10 cellular contexts compared by ENCODE assay signal in genomic region chr14:106491851-106492250, GRCh38.
DNase-seq lines count a peak whose midpoint lies in the region; ATAC-seq and TF ChIP-seq lines count a peak whose summit lies in the region.
"Had no signal": no experiment of that assay in that cellular context is flagged by ENCODE, and none has a peak within 500 bp of the region (broad histone marks: within the 10 kb centered on the region; RNA-seq: fewer than 3 reads in every experiment).

No MANE protein-coding gene starts in this region.

- no peaks in the 10 kb centered on the region for H3K36me3 Mint-ChIP-seq in activated CD4-positive, alpha-beta T cell treated with anti-CD3 and anti-CD28 coated beads, Interleukin-2, amount 10 ng/mL, durations not matched to agents 7 days and 5 days (ENCODE audit: low read depth)
- H3K36me3 Mint-ChIP-seq in H9 (ENCODE audit: insufficient read depth in 1 of 3, low read depth in 3 of 3) = peaks cover 0 to 18% (median 16%) of the 10 kb centered on the region in 3 experiments; a peak in 6 of 7 replicates
- H3K36me3 Mint-ChIP-seq: CD4-positive, CD25-positive, alpha-beta regulatory T cell had no signal

- POLR2A ChIA-PET in activated CD4-positive, alpha-beta T cell treated with anti-CD3 and anti-CD28 coated beads, Interleukin-2, amount 10 ng/mL, durations not matched to agents 7 days and 5 days (lab: Charles Lee) = no interaction called here

- no peak overlapping the region for H3K4me3 ChIP-seq in mucosa of descending colon
- no peak overlapping the region for H3K4me3 ChIP-seq in effector memory CD4-positive, alpha-beta T cell (ENCODE audit: insufficient read depth, low read depth, low read length, poor library complexity, severe bottlenecking)

- H3K27me3 ChIP-seq in H9 (ENCODE audit: insufficient read depth, low read length) = no peaks in the 10 kb centered on the region
- no peaks in the 10 kb centered on the region for H3K27me3 ChIP-seq in effector memory CD4-positive, alpha-beta T cell (replicated peaks; ENCODE audit: control insufficient read depth, insufficient read depth, low read length, poor library complexity, severe bottlenecking)

- H3K9ac ChIP-seq in H9 (ENCODE audit: extremely low read depth, insufficient read length, low read length) = no peak overlapping the region

- H2BK12ac ChIP-seq in H9 (ENCODE audit: insufficient read length, low read depth, low read length) = no peak overlapping the region

- H3K36me3 ChIP-seq in mucosa of descending colon (ENCODE audit: low read depth) = no peaks in the 10 kb centered on the region
- no peaks in the 10 kb centered on the region for H3K36me3 ChIP-seq in effector memory CD4-positive, alpha-beta T cell (ENCODE audit: control insufficient read depth, insufficient read depth, low read length)

- no peak overlapping the region for H3K23ac ChIP-seq in H9 (ENCODE audit: insufficient read length, low read depth, low read length)

- H3K4me1 ChIP-seq in H9 (ENCODE audit: insufficient read depth, low read length) (no peaks in the 10 kb centered on the region), mucosa of descending colon (ENCODE audit: low read depth) (no peaks in the 10 kb centered on the region)
- no peaks in the 10 kb centered on the region for H3K4me1 ChIP-seq in effector memory CD4-positive, alpha-beta T cell (ENCODE audit: control insufficient read depth, insufficient read depth, low read length, poor library complexity, severe bottlenecking)

- H3K27ac Mint-ChIP-seq in activated CD4-positive, alpha-beta T cell treated with anti-CD3 and anti-CD28 coated beads, Interleukin-2, amount 10 ng/mL, durations not matched to agents 7 days and 5 days = no peak overlapping the region
- H3K27ac Mint-ChIP-seq in H9 = no peak overlapping the region

- no peak overlapping the region for H4K91ac ChIP-seq in H9 (ENCODE audit: insufficient read length, low read depth, low read length)

- no peaks in the 10 kb centered on the region for H3K79me1 ChIP-seq in H9 (ENCODE audit: insufficient read depth, low read depth, low read length, poor library complexity, severe bottlenecking)

- no peak overlapping the region for H2BK5ac ChIP-seq in H9 (ENCODE audit: insufficient read length, low read length)

- H4K8ac ChIP-seq in H9 (replicated peaks; ENCODE audit: insufficient read length, low read depth, low read length) = no peak overlapping the region

- H3K4me3 Mint-ChIP-seq in activated CD4-positive, alpha-beta T cell treated with anti-CD3 and anti-CD28 coated beads, Interleukin-2, amount 10 ng/mL, durations not matched to agents 7 days and 5 days = no peak overlapping the region
- H3K4me3 Mint-ChIP-seq in H9 = no peak overlapping the region
- H3K4me3 Mint-ChIP-seq: CD4-positive, CD25-positive, alpha-beta regulatory T cell had no signal

- no peak overlapping the region for H3K14ac ChIP-seq in H9 (ENCODE audit: insufficient read depth, low read length)

- no CpG with 5 or more reads among the region's 9 CpGs for WGBS in H9 (ENCODE audit: extremely low coverage, insufficient read length, low lambda C conversion rate)

- CTCF ChIA-PET in activated CD4-positive, alpha-beta T cell treated with anti-CD3 and anti-CD28 coated beads, Interleukin-2, amount 10 ng/mL, durations not matched to agents 7 days and 5 days (lab: Charles Lee) = interaction anchor here (0.8 to 3.6 kb wide), 7 partner anchors 11 to 74 kb away, joined by 3 to 30 read pairs (median 3); no protein-coding TSS in a partner anchor

- H2AK5ac ChIP-seq in H9 (ENCODE audit: insufficient read length, low read length) = no peak overlapping the region

- no peaks in the 10 kb centered on the region for H3K9me3 Mint-ChIP-seq in activated CD4-positive, alpha-beta T cell treated with anti-CD3 and anti-CD28 coated beads, Interleukin-2, amount 10 ng/mL, durations not matched to agents 7 days and 5 days
- peaks cover 89 to 95% of the 10 kb centered on the region in 2 experiments for H3K9me3 Mint-ChIP-seq in H9

- no peak overlapping the region for H3K27ac ChIP-seq in H9 (ENCODE audit: insufficient read length, low read depth, low read length)
- H3K27ac ChIP-seq in effector memory CD4-positive, alpha-beta T cell (ENCODE audit: insufficient read depth, low read length, poor library complexity, severe bottlenecking) = no peak overlapping the region

- no peak overlapping the region for H2AFZ ChIP-seq in H9 (ENCODE audit: low read length)

- H3K4me1 Mint-ChIP-seq in activated CD4-positive, alpha-beta T cell treated with anti-CD3 and anti-CD28 coated beads, Interleukin-2, amount 10 ng/mL, durations not matched to agents 7 days and 5 days = peaks cover 35% of the 10 kb centered on the region
- no peaks in the 10 kb centered on the region for H3K4me1 Mint-ChIP-seq in H9

- H2BK20ac ChIP-seq in H9 (ENCODE audit: low read depth, low read length, poor library complexity, severe bottlenecking) = no peak overlapping the region

- no peak overlapping the region for H2BK15ac ChIP-seq in H9 (ENCODE audit: low read depth, low read length)

- no peak overlapping the region for H3K4ac ChIP-seq in H9 (ENCODE audit: low read depth, low read length)

- H4K5ac ChIP-seq in H9 (ENCODE audit: insufficient read length, low read depth, low read length) = no peak overlapping the region

- DNase-seq in activated CD4-positive, alpha-beta T cell treated with anti-CD3 and anti-CD28 coated beads, Interleukin-2, amount 50 U/mL, for 48 hours = peak; percentile 52 to 66
- no peak for DNase-seq in activated CD4-positive, alpha-beta T cell treated with anti-CD3 and anti-CD28 coated beads, Interleukin-2, amount 10 ng/mL, durations not matched to agents 7 days and 5 days
- DNase-seq in H9 (no peak), SK-N-DZ (ENCODE audit: low spot score) (peak; percentile 2), mucosa of descending colon (peak; percentile 19 to 40 (median 33)), C1 segment of cervical spinal cord (lab: John Stamatoyannopoulos, UW) (no peak)
- DNase-seq in effector memory CD4-positive, alpha-beta T cell = no peak
- DNase-seq: CD4-positive, CD25-positive, alpha-beta regulatory T cell; NCI-H2029 treated with DMSO at 0.1 percent for 48 hours had no signal

- H3K56ac ChIP-seq in H9 (ENCODE audit: insufficient read length, low read depth, low read length) = no peak overlapping the region

- H3K79me2 ChIP-seq in H9 (ENCODE audit: insufficient read depth, low read length) = no peaks in the 10 kb centered on the region

- H3T11ph ChIP-seq in H9 (ENCODE audit: low read length) = no peak overlapping the region

- ATAC-seq in mucosa of descending colon (no peak), GM19397 (IDR thresholded peaks at IDR 0.05; ENCODE audit: unreplicated experiment) (no peak)

- no peaks in the 10 kb centered on the region for H3K23me2 ChIP-seq in H9 (ENCODE audit: insufficient read length, low read depth, low read length, poor library complexity, severe bottlenecking)

- no peaks in the 10 kb centered on the region for H4K20me1 ChIP-seq in H9 (ENCODE audit: control insufficient read depth, insufficient read depth, insufficient read length)

- H3K18ac ChIP-seq in H9 (ENCODE audit: insufficient read length, low read depth, low read length) = no peak overlapping the region

- H3K9me3 ChIP-seq in H9 (ENCODE audit: control insufficient read depth, low read depth, low read length) (peaks cover 84% of the 10 kb centered on the region), mucosa of descending colon (no peaks in the 10 kb centered on the region)
- H3K9me3 ChIP-seq in effector memory CD4-positive, alpha-beta T cell (ENCODE audit: control insufficient read depth, low read length) = no peaks in the 10 kb centered on the region

- peak; percentile 51 for TF ChIP-seq CTCF in H9 (conservative IDR thresholded peaks at IDR 0.05)
- TF ChIP-seq CTCF in mucosa of descending colon (IDR thresholded peaks at IDR 0.05) = no peak

- H3K27me3 Mint-ChIP-seq in activated CD4-positive, alpha-beta T cell treated with anti-CD3 and anti-CD28 coated beads, Interleukin-2, amount 10 ng/mL, durations not matched to agents 7 days and 5 days = no peaks in the 10 kb centered on the region
- H3K27me3 Mint-ChIP-seq in H9 (ENCODE audit: low read depth) = no peaks in the 10 kb centered on the region
- H3K27me3 Mint-ChIP-seq: CD4-positive, CD25-positive, alpha-beta regulatory T cell had no signal

- intact Hi-C loops in mucosa of descending colon (cut with DNase I, micrococcal nuclease) = no loop called here

- H2BK120ac ChIP-seq in H9 (ENCODE audit: low read depth, low read length, poor library complexity, severe bottlenecking) = no peak overlapping the region

- H3K4me2 ChIP-seq in H9 (ENCODE audit: insufficient read depth, insufficient read length, low read length) = no peak overlapping the region

Comparison
In these comparisons a context has a peak if more than half of its experiments do, and no peak if none do; other contexts are left out.
1. DNase-seq: peak in activated CD4-positive, alpha-beta T cell treated with anti-CD3 and anti-CD28 coated beads, Interleukin-2, amount 50 U/mL, for 48 hours (2 of 2), SK-N-DZ (single experiment) and mucosa of descending colon (3 of 3); none in activated CD4-positive, alpha-beta T cell treated with anti-CD3 and anti-CD28 coated beads, Interleukin-2, amount 10 ng/mL, durations not matched to agents 7 days and 5 days (single experiment), H9 (single experiment), effector memory CD4-positive, alpha-beta T cell (0 of 3) and C1 segment of cervical spinal cord (0 of 14).